ENCODE assay signal across 8 cellular contexts in the genomic region with DNA sequence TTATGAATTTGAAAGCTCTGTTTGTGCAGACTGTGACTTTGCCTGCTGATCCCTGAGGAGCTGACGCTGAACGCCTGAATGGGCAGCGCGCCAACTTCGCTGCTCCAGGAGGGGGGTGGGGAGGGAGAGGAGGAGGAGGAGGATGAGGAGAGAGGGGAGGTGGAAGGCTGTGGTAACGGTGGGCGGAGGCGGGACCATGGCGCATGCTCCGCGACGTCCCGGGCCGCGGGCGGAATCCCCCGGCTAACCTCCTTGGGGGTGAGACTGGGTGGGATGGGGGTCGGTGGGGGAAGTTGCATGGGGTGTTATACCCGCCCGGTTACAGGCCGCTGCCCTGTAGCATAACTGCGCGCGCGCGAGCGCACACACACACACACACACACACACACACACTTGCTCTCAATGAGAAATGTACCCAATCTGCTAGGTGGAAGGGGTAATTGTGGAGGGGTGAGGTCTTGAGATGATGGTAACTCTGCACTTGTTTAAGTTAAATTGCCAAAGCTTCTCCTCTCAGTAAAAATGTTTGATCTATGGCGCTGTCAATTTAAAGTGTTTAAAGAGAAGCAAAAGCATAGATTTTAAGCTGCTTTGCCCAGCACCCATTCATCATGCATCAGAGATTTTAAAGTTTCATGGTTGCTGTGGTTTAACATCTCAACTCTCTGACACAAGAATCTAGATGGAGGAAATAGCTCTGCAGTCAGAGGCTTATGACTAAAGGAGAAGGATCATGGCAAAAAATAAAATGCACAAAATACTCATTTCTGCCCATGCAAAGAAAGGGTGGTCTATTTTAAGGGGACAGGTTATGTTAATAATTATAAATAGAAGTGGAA.
A peak's percentile ranks its signal among the peaks of the same experiment; 100 is the strongest.
DNase-seq lines count a peak whose midpoint lies in the region; ATAC-seq and TF ChIP-seq lines count a peak whose summit lies in the region.

No MANE protein-coding gene starts in this region.

- TF ChIP-seq CTCF in A673 (conservative IDR thresholded peaks at IDR 0.05; ENCODE audit: low read depth, low read length) = no peak

- H3K4me3 ChIP-seq in A673 (ENCODE audit: low read depth, low read length, poor library complexity, severe bottlenecking) (peak overlapping the region; percentile 56), skeletal muscle tissue (ENCODE audit: low read length in 3 of 3) (peak overlapping the region; percentile 75 to 81 (median 78))

- peak overlapping the region; percentile 3 to 77 (median 38) for H3K9ac ChIP-seq in skeletal muscle tissue (ENCODE audit: low read depth in 1 of 3, low read length in 3 of 3)

- CTCF ChIA-PET in A673 (lab: Charles Lee) = interaction anchor here (0.6 to 0.7 kb wide), 2 partner anchors 23 to 315 kb away, joined by 3 to 6 read pairs; no protein-coding TSS in a partner anchor

- POLR2A ChIA-PET in A673 (lab: Charles Lee; ENCODE audit: low non-redundant PET) = no interaction called here

- peaks cover 5% of the 10 kb centered on the region for H3K4me1 ChIP-seq in A673 (ENCODE audit: insufficient read depth, low read length, poor library complexity, severe bottlenecking)
- H3K4me1 ChIP-seq in skeletal muscle tissue (ENCODE audit: control insufficient read depth in 3 of 3, insufficient read depth in 3 of 3, low read length in 3 of 3) = peaks cover 3 to 11% (median 8%) of the 10 kb centered on the region in 3 donors

- H3K9me3 ChIP-seq in A673 (ENCODE audit: low read depth, low read length, poor library complexity, severe bottlenecking) = no peaks in the 10 kb centered on the region
- H3K9me3 ChIP-seq in skeletal muscle tissue (ENCODE audit: control insufficient read depth in 3 of 3, low read length in 3 of 3) = no peaks in the 10 kb centered on the region

- no peak for TF ChIP-seq POLR2A in GM18505 (IDR thresholded peaks at IDR 0.05; ENCODE audit: borderline replicate concordance, extremely low read depth, insufficient read depth, insufficient read length)
- peak; percentile 56 for TF ChIP-seq POLR2A in Raji (IDR thresholded peaks at IDR 0.05; ENCODE audit: insufficient read depth, low read depth, low read length)

- intact Hi-C loops in A673 (cut with micrococcal nuclease; ENCODE audit: unreplicated experiment) = no loop called here

- H3K36me3 ChIP-seq in A673 (ENCODE audit: insufficient read depth, low read length, poor library complexity, severe bottlenecking) (no peaks in the 10 kb centered on the region), skeletal muscle tissue (ENCODE audit: control insufficient read depth in 3 of 3, insufficient read depth in 3 of 3, low read length in 3 of 3) (no peaks in the 10 kb centered on the region)

- no TSS peak for BruUV-seq in A673 (replicated peaks; lab: Mats Ljungman, UMichigan)

- ATAC-seq in GM18505 (IDR thresholded peaks at IDR 0.05; ENCODE audit: unreplicated experiment) (peak; percentile 58), HG03095 (IDR thresholded peaks at IDR 0.05; ENCODE audit: unreplicated experiment) (peak; percentile 77), HG03457 (IDR thresholded peaks at IDR 0.05; ENCODE audit: unreplicated experiment) (no peak)

- H3K27me3 ChIP-seq in A673 (replicated peaks; ENCODE audit: insufficient read depth, low read depth, low read length, poor library complexity) (peaks cover 43% of the 10 kb centered on the region), skeletal muscle tissue (ENCODE audit: control insufficient read depth in 3 of 3, insufficient read depth in 3 of 3, low read length in 3 of 3) (peaks cover 0 to 16% (median 15%) of the 10 kb centered on the region in 3 donors)

- DNase-seq in A673 (ENCODE audit: low spot score) (peak; percentile 67), caudate nucleus (lab: John Stamatoyannopoulos, UW) (peak in 58 of 61 donors; percentile 3 to 84 (median 65)), islet precursor cell (peak; percentile 82)

- H3K27ac ChIP-seq in A673 (ENCODE audit: low read depth, low read length, poor library complexity, severe bottlenecking) (no peak overlapping the region), caudate nucleus (ENCODE audit: low read depth, low read length) (peak overlapping the region; percentile 72), skeletal muscle tissue (ENCODE audit: low read depth, low read length) (no peak overlapping the region)
